ENCODE assay signal across 31 cellular contexts in genomic region chr5:76192837-76193236, GRCh38.
"Had no signal": no experiment of that assay in that cellular context is flagged by ENCODE, and none has a peak within 500 bp of the region (broad histone marks: within the 10 kb centered on the region; RNA-seq: fewer than 3 reads in every experiment).

No MANE protein-coding gene starts in this region.

- H3K9me3 ChIP-seq: Peyer's patch had no signal

- H3K27me3 Mint-ChIP-seq: activated naive CD8-positive, alpha-beta T cell treated with anti-CD3 and anti-CD28 coated beads for 36 hours had no signal

- H3K27ac ChIP-seq: brain microvascular endothelial cell, Peyer's patch had no signal

- H3K36me3 ChIP-seq: brain microvascular endothelial cell, Peyer's patch had no signal

- H3K27me3 ChIP-seq: brain microvascular endothelial cell, Peyer's patch had no signal

- H3K4me1 ChIP-seq: Peyer's patch had no signal

- DNase-seq: activated CD4-positive, alpha-beta memory T cell treated with anti-CD3 and anti-CD28 coated beads for 36 hours; activated CD4-positive, alpha-beta T cell treated with anti-CD3 and anti-CD28 coated beads for 36 hours; activated CD4-positive, alpha-beta T cell treated with anti-CD3 and anti-CD28 coated beads, Interleukin-2, amount 10 ng/mL, durations not matched to agents 7 days and 5 days; activated CD8-positive, alpha-beta memory T cell treated with anti-CD3 and anti-CD28 coated beads, Interleukin-2, amount 50 U/mL, for 4 hours; activated effector memory CD4-positive, alpha-beta T cell treated with Interleukin-2 at 50 U/mL for 16 hours; activated naive CD4-positive, alpha-beta T cell; activated naive CD4-positive, alpha-beta T cell treated with anti-CD3 and anti-CD28 coated beads, Interleukin-2, amount 50 U/mL, for 16 hours; activated naive CD8-positive, alpha-beta T cell treated with anti-CD3 and anti-CD28 coated beads for 36 hours; activated T-cell treated with anti-CD3 and anti-CD28 coated beads for 4 hours; activated T-cell treated with anti-CD3 and anti-CD28 coated beads, Interleukin-2, amount 50 U/mL, for 48 hours; amniotic stem cell; aorta; brain microvascular endothelial cell; central memory CD4-positive, alpha-beta T cell; NCI-H1105; NCI-H1417 treated with DMSO at 0.1 percent for 48 hours; NCI-H187 treated with DMSO at 0.1 percent for 48 hours; NCI-H2081 treated with DMSO at 0.1 percent for 48 hours; NCI-H226; NCI-H446 treated with DMSO at 0.1 percent for 48 hours; NCI-H524; NCI-H69; NK-92 treated with Interleukin-12 subunit alpha and Interleukin-12 subunit beta, amount 100 ng/mL, for 24 hours; PC-3; Peyer's patch; RPMI8226; SIG-M5 had no signal

- ATAC-seq: activated CD4-positive, alpha-beta T cell treated with anti-CD3 and anti-CD28 coated beads for 36 hours; activated CD4-positive, CD25-positive, alpha-beta regulatory T cell treated with anti-CD3 and anti-CD28 coated beads, Interleukin-2, amount 50 U/mL, for 24 hours; PC-3; Right ventricle myocardium inferior had no signal

- H3K4me1 Mint-ChIP-seq: activated CD4-positive, alpha-beta T cell treated with anti-CD3 and anti-CD28 coated beads for 36 hours; activated naive CD8-positive, alpha-beta T cell treated with anti-CD3 and anti-CD28 coated beads for 36 hours had no signal

- H3K27ac Mint-ChIP-seq: activated CD4-positive, alpha-beta memory T cell treated with anti-CD3 and anti-CD28 coated beads for 36 hours; activated CD4-positive, alpha-beta T cell treated with anti-CD3 and anti-CD28 coated beads for 36 hours; activated CD4-positive, alpha-beta T cell treated with anti-CD3 and anti-CD28 coated beads, Interleukin-2, amount 10 ng/mL, durations not matched to agents 7 days and 5 days; activated naive CD8-positive, alpha-beta T cell treated with anti-CD3 and anti-CD28 coated beads for 36 hours; T-helper 1 cell treated with Interleukin-12 subunit alpha and Interleukin-12 subunit beta and Interleukin-4 antibody, amounts not matched to agents 30 μg/mL and 1 μg/mL, for 36 hours; T-helper 2 cell treated with Interferon-gamma antibody and Interleukin-4, amounts not matched to agents 5 μg/mL and 100 μg/mL, for 36 hours had no signal

- H3K4me3 Mint-ChIP-seq: activated CD4-positive, alpha-beta memory T cell treated with anti-CD3 and anti-CD28 coated beads for 36 hours; activated CD4-positive, alpha-beta T cell treated with anti-CD3 and anti-CD28 coated beads for 36 hours; activated CD4-positive, alpha-beta T cell treated with anti-CD3 and anti-CD28 coated beads, Interleukin-2, amount 10 ng/mL, durations not matched to agents 7 days and 5 days; activated naive CD8-positive, alpha-beta T cell treated with anti-CD3 and anti-CD28 coated beads for 36 hours; T-helper 1 cell treated with Interleukin-12 subunit alpha and Interleukin-12 subunit beta and Interleukin-4 antibody, amounts not matched to agents 30 μg/mL and 1 μg/mL, for 36 hours; T-helper 2 cell treated with Interferon-gamma antibody and Interleukin-4, amounts not matched to agents 5 μg/mL and 100 μg/mL, for 36 hours had no signal

- H3K4me3 ChIP-seq: Peyer's patch had no signal

- H3K9me3 Mint-ChIP-seq: T-helper 1 cell treated with Interleukin-12 subunit alpha and Interleukin-12 subunit beta and Interleukin-4 antibody, amounts not matched to agents 30 μg/mL and 1 μg/mL, for 36 hours; T-helper 2 cell treated with Interferon-gamma antibody and Interleukin-4, amounts not matched to agents 5 μg/mL and 100 μg/mL, for 36 hours had no signal

- H3K36me3 Mint-ChIP-seq: activated CD4-positive, alpha-beta memory T cell treated with anti-CD3 and anti-CD28 coated beads for 36 hours; activated naive CD8-positive, alpha-beta T cell treated with anti-CD3 and anti-CD28 coated beads for 36 hours had no signal
